In genomic region chr2:29405266-29405665, GRCh38 we compare ENCODE assay signal across 18 cellular contexts.
A peak's percentile ranks its signal among the peaks of the same experiment; 100 is the strongest.
DNase-seq lines count a peak whose midpoint lies in the region; ATAC-seq and FAIRE-seq lines count a peak whose summit lies in the region.
"Had no signal": no experiment of that assay in that cellular context is flagged by ENCODE, and none has a peak within 500 bp of the region (broad histone marks: within the 10 kb centered on the region; RNA-seq: fewer than 3 reads in every experiment).

No MANE protein-coding gene starts in this region.

- H3K79me2 ChIP-seq in Karpas-422 (ENCODE audit: low read length): no peaks in the 10 kb centered on the region

- H4K20me1 ChIP-seq in Karpas-422 (ENCODE audit: insufficient read depth, low read depth, low read length): no peaks in the 10 kb centered on the region

- H3K27me3 ChIP-seq in Karpas-422 (ENCODE audit: low read length): no peaks in the 10 kb centered on the region

- H3K9me2 ChIP-seq in Karpas-422 (replicated peaks; ENCODE audit: insufficient read depth, low read length): no peaks in the 10 kb centered on the region

- H3K36me3 ChIP-seq in Karpas-422 (ENCODE audit: insufficient read depth, low read length): no peaks in the 10 kb centered on the region

- DNase-seq in DMS79 treated with DMSO at 0.1 percent for 48 hours (lab: John Stamatoyannopoulos, UW) (peak; percentile 75), NCI-H69 (lab: John Stamatoyannopoulos, UW) (peak; percentile 60), myocyte (ENCODE audit: low read depth) (peak; percentile 47), urothelium cell line (ENCODE audit: low spot score) (no peak), Karpas-422 (no peak)
- DNase-seq: Caco-2; CD4-positive, alpha-beta memory T cell; DMS153; GDM1; NCI-H187 treated with DMSO at 0.1 percent for 48 hours; NCI-H2107; NCI-H82; SHP77 had no signal

- no peaks in the 10 kb centered on the region for H3K4me1 ChIP-seq in Karpas-422 (ENCODE audit: low read length)
- H3K4me1 ChIP-seq: Caco-2 had no signal

- no peak overlapping the region for H3K4me2 ChIP-seq in Karpas-422 (ENCODE audit: low read depth, low read length, poor library complexity, severe bottlenecking)

- peak; percentile 20 for FAIRE-seq in urothelium cell line (lab: Jason Lieb, UNC)
- FAIRE-seq: H1 had no signal

- H3K27ac ChIP-seq in Karpas-422 (ENCODE audit: low read length): no peak overlapping the region
- H3K27ac ChIP-seq: SK-N-MC had no signal

- ATAC-seq in GM18907 (IDR thresholded peaks at IDR 0.05; ENCODE audit: unreplicated experiment): no peak
- ATAC-seq in GM18858 (IDR thresholded peaks at IDR 0.05; ENCODE audit: unreplicated experiment): no peak
- ATAC-seq: HCT116 had no signal

- H3K9me3 ChIP-seq in Karpas-422 (ENCODE audit: low read length): no peaks in the 10 kb centered on the region
- H3K9me3 ChIP-seq: Caco-2 had no signal

- no peak overlapping the region for H2AFZ ChIP-seq in Karpas-422 (ENCODE audit: low read length)

- no peak overlapping the region for H3K9ac ChIP-seq in Karpas-422 (ENCODE audit: low read length)

- no peak overlapping the region for H3K4me3 ChIP-seq in Karpas-422 (ENCODE audit: low read length)
- H3K4me3 ChIP-seq: SK-N-MC had no signal

Comparison
In these comparisons a context has a peak if more than half of its experiments do, and no peak if none do; other contexts are left out.
1. DNase-seq: peak in DMS79 treated with DMSO at 0.1 percent for 48 hours (single experiment), NCI-H69 (single experiment) and myocyte (single experiment); none in urothelium cell line (single experiment) and Karpas-422 (single experiment).